ENCODE assay signal across 29 cellular contexts in the genomic region with DNA sequence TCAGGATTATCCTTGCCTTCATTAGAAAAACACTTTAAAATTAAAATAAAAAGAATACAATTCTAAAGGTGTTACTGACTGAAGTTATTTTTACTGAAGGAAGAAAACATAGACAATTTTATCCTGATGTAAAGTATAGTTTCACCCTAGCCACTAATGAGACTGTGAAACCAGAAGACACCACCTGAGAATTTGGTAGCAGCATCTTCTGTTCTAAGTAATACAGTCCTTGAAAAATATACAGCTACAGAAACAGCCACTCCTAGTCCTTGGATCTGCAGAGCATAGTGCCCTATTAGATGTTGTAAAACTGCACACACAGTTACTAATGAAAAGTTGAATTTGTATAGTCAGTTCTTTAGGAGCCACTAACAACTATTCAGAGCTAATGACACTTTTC.
"Had no signal": no experiment of that assay in that cellular context is flagged by ENCODE, and none has a peak within 500 bp of the region (broad histone marks: within the 10 kb centered on the region; RNA-seq: fewer than 3 reads in every experiment).

No MANE protein-coding gene starts in this region.

- ATAC-seq: Panc1, Right ventricle myocardium inferior had no signal

- DNase-seq: Kasumi-1, MG63, MV-4-11, NCI-H1092, NCI-H1105, NCI-H1417 treated with DMSO at 0.1 percent for 48 hours, NCI-H1436 treated with DMSO at 0.1 percent for 48 hours, NCI-H1694 treated with DMSO at 0.1 percent for 48 hours, NCI-H187 treated with DMSO at 0.1 percent for 48 hours, NCI-H2029, NCI-H2081, NCI-H2171 treated with DMSO at 0.1 percent for 48 hours, NCI-H2227 treated with DMSO at 0.1 percent for 48 hours, NCI-H446 treated with DMSO at 0.1 percent for 48 hours, NCI-H510A, NCI-H524, NCI-H526, NCI-H69, NCI-H748 treated with DMSO at 0.1 percent for 48 hours, NCI-H82, PC-9, SHP77, SK-N-SH, SW 1271, T-helper 1 cell had no signal

- H3K9ac ChIP-seq: SK-N-SH had no signal

- H3K9me3 ChIP-seq: MG63, SJSA1, SK-N-SH had no signal

- H3K4me3 ChIP-seq: MG63, PC-9, SJSA1 had no signal

- H3K27me3 ChIP-seq: MG63, SJSA1 had no signal

- H3K4me1 ChIP-seq: SJSA1 had no signal

- H3K27ac ChIP-seq: PC-9, RWPE1, SJSA1 had no signal

- H2AFZ ChIP-seq: PC-9 had no signal

- H3K4me2 ChIP-seq: PC-9, SK-N-SH had no signal

- H3K36me3 ChIP-seq: MG63, SJSA1 had no signal
